In the genomic region with DNA sequence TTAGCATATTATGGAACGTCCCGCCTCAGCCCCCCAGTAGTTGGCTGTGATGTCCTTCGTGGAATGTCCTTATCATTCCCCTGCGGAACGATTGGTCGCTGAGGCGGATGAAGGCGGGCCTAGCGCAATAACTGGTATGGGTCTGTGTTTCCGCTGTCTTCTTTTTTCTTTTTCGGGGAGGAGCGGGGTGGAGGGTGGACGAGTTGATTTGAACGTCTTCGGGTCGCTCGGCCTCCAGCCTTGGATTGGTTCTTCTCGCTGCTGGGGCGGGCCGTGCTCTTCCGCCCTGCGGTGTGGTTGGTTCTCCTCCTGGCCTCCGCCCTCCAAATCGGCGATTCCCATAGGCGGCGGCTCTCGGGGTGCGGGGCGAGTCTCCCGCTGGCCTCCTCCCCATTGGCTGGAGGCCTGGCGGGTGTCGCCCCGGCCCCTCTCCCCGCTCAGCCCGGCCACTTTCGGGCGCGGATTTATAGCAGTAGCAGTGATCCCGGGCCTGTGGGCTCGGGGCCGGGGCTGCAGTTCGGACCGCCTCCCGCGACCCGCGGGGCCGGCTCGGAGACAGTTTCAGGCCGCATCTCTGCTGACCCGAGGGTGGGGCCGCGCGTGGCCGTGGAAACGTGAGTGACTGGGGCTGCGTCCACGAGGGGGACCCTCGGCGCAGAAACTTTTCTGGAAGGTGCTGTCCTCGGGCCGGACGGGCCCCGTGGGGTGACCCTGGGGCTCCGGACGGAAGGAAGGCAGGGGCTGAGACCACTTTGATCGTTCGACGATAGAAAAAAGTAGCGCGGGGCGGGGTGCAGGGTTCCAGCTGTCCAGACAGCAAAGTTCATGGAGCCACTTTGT, we compare ENCODE assay signal across 8 cellular contexts. TPM values are rescaled to one million over a fixed set of nuclear protein-coding genes. Genes with fewer than 3 reads are reported as not detected.
DNase-seq lines count a peak whose midpoint lies in the region; ATAC-seq and TF ChIP-seq lines count a peak whose summit lies in the region.

No MANE protein-coding gene starts in this region.

- H3K27me3 ChIP-seq in SU-DHL-6 (ENCODE audit: low read length) = no peaks in the 10 kb centered on the region
- no peaks in the 10 kb centered on the region for H3K27me3 ChIP-seq in ovary
- no peaks in the 10 kb centered on the region for H3K27me3 ChIP-seq in thyroid gland

- peaks cover 25% of the 10 kb centered on the region for H4K20me1 ChIP-seq in SU-DHL-6 (ENCODE audit: low read depth, low read length)

- TF ChIP-seq CTCF in GM12873 (IDR thresholded peaks at IDR 0.05; ENCODE audit: insufficient read depth, low read depth, low read length, missing control alignments) = peak; percentile 18
- no peak for TF ChIP-seq CTCF in SU-DHL-6 (IDR thresholded peaks at IDR 0.05; ENCODE audit: insufficient read depth, low read length, poor library complexity, severe bottlenecking)
- TF ChIP-seq CTCF in ovary (IDR thresholded peaks at IDR 0.05) = peak in 2 of 3 donors; percentile 43
- peak in 2 of 6 experiments; percentile 2 to 26 for TF ChIP-seq CTCF in thyroid gland (IDR thresholded peaks at IDR 0.05)

- H3K36me3 ChIP-seq in SU-DHL-6 (ENCODE audit: low read length) (peaks cover 5% of the 10 kb centered on the region; the same call in 1 of the 2 replicates), ovary (no peaks in the 10 kb centered on the region), thyroid gland (no peaks in the 10 kb centered on the region)

- no peaks in the 10 kb centered on the region for H3K9me2 ChIP-seq in SU-DHL-6 (replicated peaks; ENCODE audit: insufficient read depth, low read length)

- H3K4me1 ChIP-seq in ovary (ENCODE audit: insufficient read depth) = peaks cover 3% of the 10 kb centered on the region
- H3K4me1 ChIP-seq in thyroid gland = peaks cover 17 to 18% of the 10 kb centered on the region in 2 donors

- peak overlapping the region; percentile 96 for H3K4me3 Mint-ChIP-seq in activated naive CD8-positive, alpha-beta T cell treated with anti-CD3 and anti-CD28 coated beads, Interleukin-2, amount 50 U/mL, for 24 hours

- peaks cover 3% of the 10 kb centered on the region for H3K27me3 Mint-ChIP-seq in activated naive CD8-positive, alpha-beta T cell treated with anti-CD3 and anti-CD28 coated beads, Interleukin-2, amount 50 U/mL, for 24 hours

- H3K4me3 ChIP-seq in SU-DHL-6 (ENCODE audit: insufficient read depth, low read length, poor library complexity, severe bottlenecking) (peak overlapping the region; percentile 92), ovary (peak overlapping the region; percentile 90), thyroid gland (replicated peaks in 1 of 3) (peak overlapping the region; percentile 59 to 83 (median 79))

- peak overlapping the region; percentile 95 for H3K27ac Mint-ChIP-seq in activated naive CD8-positive, alpha-beta T cell treated with anti-CD3 and anti-CD28 coated beads, Interleukin-2, amount 50 U/mL, for 24 hours

- DNase-seq in NCI-H128 (lab: John Stamatoyannopoulos, UW; ENCODE audit: unreplicated experiment) (peak; percentile 96), Right ventricle myocardium inferior (ENCODE audit: missing footprints) (peak; percentile 99), ovary (peak; percentile 96 to 99 (median 97)), thyroid gland (peak; percentile 99)
- peak; percentile 93 for DNase-seq in activated naive CD8-positive, alpha-beta T cell treated with anti-CD3 and anti-CD28 coated beads, Interleukin-2, amount 50 U/mL, for 24 hours

- H3K4me2 ChIP-seq in SU-DHL-6 (ENCODE audit: low read depth, low read length, poor library complexity, severe bottlenecking) = peak overlapping the region; percentile 97

- TF ChIP-seq EP300 in ovary (IDR thresholded peaks at IDR 0.05) = peak; percentile 70

- peaks cover 60% of the 10 kb centered on the region for H3K79me2 ChIP-seq in SU-DHL-6 (ENCODE audit: insufficient read depth, low read length)

- TF ChIP-seq POLR2A in ovary (IDR thresholded peaks at IDR 0.05) (peak; percentile 79), thyroid gland (IDR thresholded peaks at IDR 0.05) (peak; percentile 25 to 53)

- ATAC-seq in HG02763 (IDR thresholded peaks at IDR 0.05; ENCODE audit: unreplicated experiment) (peak; percentile 49), Right ventricle myocardium inferior (peak; percentile 78)
- ATAC-seq in activated naive CD8-positive, alpha-beta T cell treated with anti-CD3 and anti-CD28 coated beads, Interleukin-2, amount 50 U/mL, for 24 hours = peak; percentile 74

- H3K9me3 Mint-ChIP-seq in activated naive CD8-positive, alpha-beta T cell treated with anti-CD3 and anti-CD28 coated beads, Interleukin-2, amount 50 U/mL, for 24 hours = no peaks in the 10 kb centered on the region

- H3K9me3 ChIP-seq in SU-DHL-6 (ENCODE audit: insufficient read depth, low read length) (no peaks in the 10 kb centered on the region), ovary (no peaks in the 10 kb centered on the region), thyroid gland (no peaks in the 10 kb centered on the region)

- peaks cover 10% of the 10 kb centered on the region for H3F3A ChIP-seq in SU-DHL-6 (ENCODE audit: insufficient read depth)

- intact Hi-C loops in Right ventricle myocardium inferior (cut with DNase I) = loop anchor here (1.0 to 10.0 kb wide), 4 partner anchors 101 to 499 kb away; partner anchors contain the start of gene ANKRD10
- intact Hi-C loops in ovary (cut with DNase I) = loop anchor here in 2 of 4 donors (5.0 to 10.0 kb wide), 3 partner anchors 98 to 197 kb away; partner anchors contain the start of gene NAXD (in 1 of the 2)
- intact Hi-C loops in thyroid gland (cut with DNase I) = loop anchor here (10.0 kb wide), 1 partner anchor 199 kb away; the partner anchor contains the start of gene ANKRD10

- peaks cover 16% of the 10 kb centered on the region for H3K36me3 Mint-ChIP-seq in activated naive CD8-positive, alpha-beta T cell treated with anti-CD3 and anti-CD28 coated beads, Interleukin-2, amount 50 U/mL, for 24 hours (ENCODE audit: low read depth)

- no peak overlapping the region for H2AFZ ChIP-seq in SU-DHL-6 (ENCODE audit: low read depth, low read length, severe bottlenecking)

- H3K27ac ChIP-seq in SU-DHL-6 (ENCODE audit: low read depth, low read length) = peak overlapping the region; percentile 90; the same call in 1 of the 2 replicates
- peak overlapping the region; percentile 96 to 99 for H3K27ac ChIP-seq in ovary
- peak overlapping the region; percentile 97 to 100 (median 99) for H3K27ac ChIP-seq in thyroid gland

- H3K4me1 Mint-ChIP-seq in activated naive CD8-positive, alpha-beta T cell treated with anti-CD3 and anti-CD28 coated beads, Interleukin-2, amount 50 U/mL, for 24 hours = peaks cover 49% of the 10 kb centered on the region

- peak overlapping the region; percentile 99 for H3K9ac ChIP-seq in SU-DHL-6 (ENCODE audit: low read length)

- WGBS in ovary, 3 donors = 0% methylated on average over 51 to 73 of the region's 73 CpGs
- 1% methylated on average over 25 to 29 of the region's 73 CpGs for WGBS in thyroid gland, 2 donors

RNA-seq across cellular contexts. Expression of gene ING1, which starts 2.1 kb away (rescaled TPM):
- total RNA-seq in Right ventricle myocardium inferior (7.8 TPM), ovary (10 to 100 TPM; 15.2 to 34.5 (median 19.1) TPM), thyroid gland (10 to 100 TPM in 3 of 4 donors, 1 to 10 TPM in 1; 8.2 to 17.9 (median 15.6) TPM)
- polyA plus RNA-seq in ovary = 10 to 100 TPM; 11.2 to 30.3 TPM

RNA-seq across cellular contexts. Expression of gene CARS2, which starts 9.7 kb away (rescaled TPM):
- total RNA-seq in Right ventricle myocardium inferior = 52.1 TPM
- total RNA-seq in ovary = 10 to 100 TPM; 34.1 to 56.7 (median 44.3) TPM
- 10 to 100 TPM; 41.3 to 65.2 TPM for polyA plus RNA-seq in ovary
- 10 to 100 TPM; 49.0 to 78.1 (median 68.4) TPM for total RNA-seq in thyroid gland

Comparison
In these comparisons a context has a peak if more than half of its experiments do, and no peak if none do; other contexts are left out.
1. Peak in every context shown above with its lines: DNase-seq, ATAC-seq, H3K4me3 ChIP-seq and H3K27ac ChIP-seq.